In genomic region chr6:51147756-51148155, GRCh38 we compare ENCODE assay signal across 18 cellular contexts.
DNase-seq lines count a peak whose midpoint lies in the region; ATAC-seq, FAIRE-seq and TF ChIP-seq lines count a peak whose summit lies in the region.
"Had no signal": no experiment of that assay in that cellular context is flagged by ENCODE, and none has a peak within 500 bp of the region (broad histone marks: within the 10 kb centered on the region; RNA-seq: fewer than 3 reads in every experiment).

No MANE protein-coding gene starts in this region.

- no peaks in the 10 kb centered on the region for H3K36me3 Mint-ChIP-seq in MCF 10A (ENCODE audit: insufficient read depth, unreplicated experiment)
- no peaks in the 10 kb centered on the region for H3K36me3 Mint-ChIP-seq in activated T-helper 1 cell treated with anti-CD3 and anti-CD28 coated beads, Interleukin-12 subunit alpha, Interleukin-12 subunit beta, Interleukin-2, Interleukin-4 antibody, amounts not matched to agents 30 ng/mL and 10 ng/mL and 1 ng/mL, durations not matched to agents 14 hours and 24 hours and 36 hours (ENCODE audit: low read depth)

- no peak for TF ChIP-seq RAD21 in K562 (CRISPR knock-in tag; conservative IDR thresholded peaks at IDR 0.05 in 1 of 2, IDR thresholded peaks at IDR 0.05 in 1 of 2)

- POLR2A ChIA-PET in MCF 10A (lab: Yijun Ruan, JAX) = interaction anchor here (0.7 kb wide), 1 partner anchor 48 kb away, joined by 3 read pairs; no protein-coding TSS in a partner anchor
- POLR2A ChIA-PET in K562 (lab: Yijun Ruan, JAX) = interaction anchor here (0.6 to 1.1 kb wide), 3 partner anchors 10 to 32 kb away, joined by 3 to 4 read pairs (median 3); no protein-coding TSS in a partner anchor

- no peaks in the 10 kb centered on the region for H3K9me1 ChIP-seq in K562 (ENCODE audit: control insufficient read depth, insufficient read depth, low read length)

- H3K9me3 ChIP-seq in breast epithelium (no peaks in the 10 kb centered on the region), K562 (replicated peaks; ENCODE audit: control insufficient read depth, insufficient read depth, low read depth, low read length) (no peaks in the 10 kb centered on the region)
- H3K9me3 ChIP-seq: A549, SK-N-SH had no signal

- no peak overlapping the region for H3K4me2 ChIP-seq in K562 (ENCODE audit: insufficient read depth, low read length)
- H3K4me2 ChIP-seq: A549, KMS-11, SK-N-SH had no signal

- no peaks in the 10 kb centered on the region for H3K27me3 Mint-ChIP-seq in MCF 10A (ENCODE audit: insufficient read depth, unreplicated experiment)
- H3K27me3 Mint-ChIP-seq in activated T-helper 1 cell treated with anti-CD3 and anti-CD28 coated beads, Interleukin-12 subunit alpha, Interleukin-12 subunit beta, Interleukin-2, Interleukin-4 antibody, amounts not matched to agents 30 ng/mL and 10 ng/mL and 1 ng/mL, durations not matched to agents 14 hours and 24 hours and 36 hours (ENCODE audit: insufficient read depth) = no peaks in the 10 kb centered on the region

- H3K4me1 Mint-ChIP-seq in MCF 10A (ENCODE audit: insufficient read depth, unreplicated experiment) = no peaks in the 10 kb centered on the region
- H3K4me1 Mint-ChIP-seq in activated T-helper 1 cell treated with anti-CD3 and anti-CD28 coated beads, Interleukin-12 subunit alpha, Interleukin-12 subunit beta, Interleukin-2, Interleukin-4 antibody, amounts not matched to agents 30 ng/mL and 10 ng/mL and 1 ng/mL, durations not matched to agents 14 hours and 24 hours and 36 hours (ENCODE audit: low read depth) = no peaks in the 10 kb centered on the region

- peak overlapping the region; percentile 50; the same call in 1 of the 2 replicates for H2AFZ ChIP-seq in K562 (ENCODE audit: low read depth, low read length)

- no peak overlapping the region for H3K4me3 Mint-ChIP-seq in MCF 10A (ENCODE audit: unreplicated experiment)
- no peak overlapping the region for H3K4me3 Mint-ChIP-seq in activated T-helper 1 cell treated with anti-CD3 and anti-CD28 coated beads, Interleukin-12 subunit alpha, Interleukin-12 subunit beta, Interleukin-2, Interleukin-4 antibody, amounts not matched to agents 30 ng/mL and 10 ng/mL and 1 ng/mL, durations not matched to agents 14 hours and 24 hours and 36 hours

- TF ChIP-seq POLR2A in breast epithelium (IDR thresholded peaks at IDR 0.05) (no peak), K562 (conservative IDR thresholded peaks at IDR 0.05) (no peak)

- H3K4me3 ChIP-seq in breast epithelium (no peak overlapping the region), K562 (no peak overlapping the region)
- H3K4me3 ChIP-seq: A549 had no signal

- no peak overlapping the region for H3K9ac ChIP-seq in K562 (ENCODE audit: insufficient read depth in 1 of 2, low read depth in 2 of 2, low read length in 2 of 2)
- H3K9ac ChIP-seq: KMS-11, SK-N-SH had no signal

- ATAC-seq in K562 (peak; percentile 55; the same call in 2 of the 3 replicates), HG02970 (IDR thresholded peaks at IDR 0.05; ENCODE audit: low FRiP score, unreplicated experiment) (no peak)
- ATAC-seq: A549, Right ventricle myocardium inferior had no signal

- intact Hi-C loops in MCF 10A (cut with micrococcal nuclease) = no loop called here
- intact Hi-C loops in breast epithelium (cut with DNase I; ENCODE audit: low total_unique reads) = no loop called here
- intact Hi-C loops in K562 (cut with micrococcal nuclease) = no loop called here
- intact Hi-C loops in activated T-helper 1 cell treated with anti-CD3 and anti-CD28 coated beads, Interleukin-12 subunit alpha, Interleukin-12 subunit beta, Interleukin-2, Interleukin-4 antibody, amounts not matched to agents 30 ng/mL and 10 ng/mL and 1 ng/mL, durations not matched to agents 14 hours and 24 hours and 36 hours (cut with micrococcal nuclease) = no loop called here

- no peaks in the 10 kb centered on the region for H4K20me1 ChIP-seq in K562 (replicated peaks; ENCODE audit: control insufficient read depth, insufficient read depth, low read length)

- no TSS peak for BruUV-seq in MCF 10A (replicated peaks; lab: Mats Ljungman, UMichigan)
- no TSS peak for BruUV-seq in K562 (replicated peaks; lab: Mats Ljungman, UMichigan)

- no peaks in the 10 kb centered on the region for H3K79me2 ChIP-seq in K562 (ENCODE audit: control insufficient read depth, insufficient read depth, low read length)

- 19% methylated on average over 3 of the region's 3 CpGs for WGBS in K562 (ENCODE audit: insufficient coverage, low coverage, missing lambda C conversion rate)

- no peak for TF ChIP-seq EP300 in K562 (IDR thresholded peaks at IDR 0.05; ENCODE audit: low read length)

- H3K27ac Mint-ChIP-seq in MCF 10A (ENCODE audit: low read depth, unreplicated experiment) = no peak overlapping the region
- no peak overlapping the region for H3K27ac Mint-ChIP-seq in activated T-helper 1 cell treated with anti-CD3 and anti-CD28 coated beads, Interleukin-12 subunit alpha, Interleukin-12 subunit beta, Interleukin-2, Interleukin-4 antibody, amounts not matched to agents 30 ng/mL and 10 ng/mL and 1 ng/mL, durations not matched to agents 14 hours and 24 hours and 36 hours

- H3K27me3 ChIP-seq in breast epithelium (no peaks in the 10 kb centered on the region), K562 (ENCODE audit: control insufficient read depth in 2 of 2, insufficient read depth in 2 of 2, low read length in 2 of 2) (no peaks in the 10 kb centered on the region)

- H3K9me3 Mint-ChIP-seq in MCF 10A (ENCODE audit: unreplicated experiment) = no peaks in the 10 kb centered on the region
- no peaks in the 10 kb centered on the region for H3K9me3 Mint-ChIP-seq in activated T-helper 1 cell treated with anti-CD3 and anti-CD28 coated beads, Interleukin-12 subunit alpha, Interleukin-12 subunit beta, Interleukin-2, Interleukin-4 antibody, amounts not matched to agents 30 ng/mL and 10 ng/mL and 1 ng/mL, durations not matched to agents 14 hours and 24 hours and 36 hours

- DNase-seq in MCF 10A (ENCODE audit: unreplicated experiment) (peak; percentile 3), breast epithelium (ENCODE audit: low spot score in 2 of 2) (no peak), K562 (ENCODE audit: extremely low read depth in 1 of 4, low spot score in 3 of 4) (peak in 1 of 4 experiments; percentile 16), glomerular visceral epithelial cell (ENCODE audit: extremely low spot score) (peak; percentile 14), renal cortical epithelial cell (ENCODE audit: low read depth) (peak; percentile 32)
- no peak for DNase-seq in activated T-helper 1 cell treated with anti-CD3 and anti-CD28 coated beads, Interleukin-12 subunit alpha, Interleukin-12 subunit beta, Interleukin-2, Interleukin-4 antibody, amounts not matched to agents 30 ng/mL and 10 ng/mL and 1 ng/mL, durations not matched to agents 14 hours and 24 hours and 36 hours (ENCODE audit: low spot score)
- DNase-seq in activated T-cell treated with anti-CD3 and anti-CD28 coated beads, Interleukin-2, amount 50 U/mL, for 48 hours = no peak
- DNase-seq: MM.1S, NCI-H1105, NCI-H1694, NCI-H2107, NCI-H446 treated with DMSO at 0.1 percent for 48 hours, SK-N-SH had no signal

- H3K4me1 ChIP-seq in breast epithelium (no peaks in the 10 kb centered on the region), K562 (replicated peaks in 1 of 2; ENCODE audit: control insufficient read depth in 2 of 2, insufficient read depth in 2 of 2, low read length in 2 of 2) (peaks cover 0 to 4% of the 10 kb centered on the region in 2 experiments; a peak in 3 of 5 replicates)
- H3K4me1 ChIP-seq: A549 had no signal

- CTCF ChIA-PET in MCF 10A (lab: Yijun Ruan, JAX) (no interaction called here), K562 (lab: Yijun Ruan, JAX; ENCODE audit: low intra/inter-chr PET ratio) (no interaction called here)

- TF ChIP-seq CTCF in MCF 10A (IDR thresholded peaks at IDR 0.05; ENCODE audit: unreplicated experiment) (no peak), breast epithelium (IDR thresholded peaks at IDR 0.05) (no peak), K562 (IDR thresholded peaks at IDR 0.05 in 2 of 3, conservative IDR thresholded peaks at IDR 0.05 in 1 of 3; ENCODE audit: insufficient read depth in 2 of 3, low read depth in 1 of 3, low read length in 3 of 3) (no peak)

- FAIRE-seq in K562 (lab: Jason Lieb, UNC) = no peak
- FAIRE-seq: A549 had no signal

- in situ Hi-C loops in K562 (cut with MboI) = no loop called here

- H3K36me3 ChIP-seq in breast epithelium (no peaks in the 10 kb centered on the region), K562 (ENCODE audit: control insufficient read depth, insufficient read depth, low read length) (no peaks in the 10 kb centered on the region)

- no peak overlapping the region for H3K27ac ChIP-seq in breast epithelium
- H3K27ac ChIP-seq in K562 (ENCODE audit: extremely low read depth, low read depth, low read length) = no peak overlapping the region
- H3K27ac ChIP-seq: A549, C4-2B, KMS-11 had no signal

TF ChIP-seq in K562, 482 proteins besides CTCF, POLR2A, EP300 and RAD21:
- no peak for TF ChIP-seq ZNF184 (CRISPR knock-in tag; IDR thresholded peaks at IDR 0.05)
- TF ChIP-seq NR1H2 (CRISPR knock-in tag; IDR thresholded peaks at IDR 0.05) = no peak
- no peak for TF ChIP-seq PRPF4 (IDR thresholded peaks at IDR 0.05; ENCODE audit: insufficient read depth, low read depth, low read length, poor library complexity, severe bottlenecking)
- no peak for TF ChIP-seq ZNF583 (CRISPR knock-in tag; IDR thresholded peaks at IDR 0.05)

Comparison
In these comparisons a context has a peak if more than half of its experiments do, and no peak if none do; other contexts are left out.
1. DNase-seq: peak in MCF 10A (single experiment), glomerular visceral epithelial cell (single experiment) and renal cortical epithelial cell (single experiment); none in breast epithelium (0 of 2), activated T-helper 1 cell treated with anti-CD3 and anti-CD28 coated beads, Interleukin-12 subunit alpha, Interleukin-12 subunit beta, Interleukin-2, Interleukin-4 antibody, amounts not matched to agents 30 ng/mL and 10 ng/mL and 1 ng/mL, durations not matched to agents 14 hours and 24 hours and 36 hours (single experiment) and activated T-cell treated with anti-CD3 and anti-CD28 coated beads, Interleukin-2, amount 50 U/mL, for 48 hours (0 of 2).